1 cellular context compared by ENCODE assay signal in the genomic region with DNA sequence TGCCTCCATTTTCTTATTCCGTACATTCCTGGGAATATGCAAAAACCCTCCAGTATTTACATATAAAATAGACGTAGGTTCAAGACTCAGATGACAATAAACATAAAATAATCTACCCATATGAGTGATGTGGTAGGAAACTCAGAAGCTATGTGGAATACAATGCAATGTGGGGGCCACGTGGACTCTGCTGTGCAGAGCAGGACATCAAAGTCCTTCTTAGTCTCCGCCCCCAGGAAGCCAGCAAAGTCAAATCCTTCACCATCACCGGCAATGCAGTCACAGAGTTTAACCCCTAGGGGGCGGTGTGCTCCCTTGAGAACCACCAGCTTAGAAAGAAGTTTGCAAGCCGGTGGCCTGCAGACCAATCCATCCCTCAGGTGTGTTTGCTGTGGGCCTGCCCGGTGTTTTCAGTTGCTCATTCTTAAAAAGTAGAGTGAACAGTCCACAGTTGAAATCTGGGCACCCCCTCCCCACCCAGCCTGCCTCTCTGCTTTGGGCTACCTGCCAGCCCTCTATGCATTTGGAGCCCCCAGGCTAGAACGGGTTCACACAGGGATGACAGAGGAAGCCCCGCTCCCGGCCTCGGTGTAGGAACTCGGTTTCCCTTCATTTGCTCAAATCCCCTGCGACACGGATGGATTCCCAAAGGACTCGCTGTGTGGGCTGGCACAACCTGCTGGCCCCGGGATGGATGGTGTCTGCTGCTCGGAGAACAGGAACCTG.
TF ChIP-seq lines count a peak whose summit lies in the region.

No MANE protein-coding gene starts in this region.

TF ChIP-seq in HepG2, 621 proteins besides CTCF, POLR2A, EP300 and RAD21 (continued from another document and continues in another):
- 0 out of 2 replicates have a peak, but pooled peaks have one; percentile 67 for TF ChIP-seq ZNF264 (CRISPR knock-in tag; IDR thresholded peaks at IDR 0.05)
- TF ChIP-seq ZNF333 (CRISPR knock-in tag; IDR thresholded peaks at IDR 0.05; ENCODE audit: borderline replicate concordance): no peak
- peak; percentile 98 for TF ChIP-seq DMAP1 (CRISPR knock-in tag; IDR thresholded peaks at IDR 0.05)
- no peak for TF ChIP-seq TBP (CRISPR knock-in tag; IDR thresholded peaks at IDR 0.05)
- TF ChIP-seq MYNN (CRISPR knock-in tag; IDR thresholded peaks at IDR 0.05; ENCODE audit: low read depth): peak; percentile 50; the same call in 1 of the 2 replicates
- TF ChIP-seq KLF9 (CRISPR knock-in tag; IDR thresholded peaks at IDR 0.05; ENCODE audit: low read depth): peak; percentile 89; the same call in 1 of the 2 replicates
- TF ChIP-seq ZNF251 (CRISPR knock-in tag; IDR thresholded peaks at IDR 0.05): no peak
- TF ChIP-seq NAIF1 (CRISPR knock-in tag; IDR thresholded peaks at IDR 0.05; ENCODE audit: borderline replicate concordance): 0 out of 2 replicates have a peak, but pooled peaks have one; percentile 64
- no peak for TF ChIP-seq ZNF839 (CRISPR knock-in tag; IDR thresholded peaks at IDR 0.05; ENCODE audit: borderline replicate concordance)
- peak; percentile 11; the same call in 1 of the 2 replicates for TF ChIP-seq ARNT2 (CRISPR knock-in tag; IDR thresholded peaks at IDR 0.05; ENCODE audit: low read depth)
- peak; percentile 59; the same call in 1 of the 2 replicates for TF ChIP-seq ZNF230 (CRISPR knock-in tag; IDR thresholded peaks at IDR 0.05)
- TF ChIP-seq ZBTB7B (CRISPR knock-in tag; IDR thresholded peaks at IDR 0.05): peak; percentile 77
- peak; percentile 78; the same call in 1 of the 2 replicates for TF ChIP-seq CHD4 (IDR thresholded peaks at IDR 0.05; ENCODE audit: borderline replicate concordance, low read length)
- no peak for TF ChIP-seq SRSF9 (IDR thresholded peaks at IDR 0.05; ENCODE audit: borderline replicate concordance, insufficient read depth, low read depth, low read length, poor library complexity, severe bottlenecking)
- TF ChIP-seq, protein P1, sequence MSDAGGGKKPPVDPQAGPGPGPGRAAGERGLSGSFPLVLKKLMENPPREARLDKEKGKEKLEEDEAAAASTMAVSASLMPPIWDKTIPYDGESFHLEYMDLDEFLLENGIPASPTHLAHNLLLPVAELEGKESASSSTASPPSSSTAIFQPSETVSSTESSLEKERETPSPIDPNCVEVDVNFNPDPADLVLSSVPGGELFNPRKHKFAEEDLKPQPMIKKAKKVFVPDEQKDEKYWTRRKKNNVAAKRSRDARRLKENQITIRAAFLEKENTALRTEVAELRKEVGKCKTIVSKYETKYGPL (CRISPR knock-in tag; IDR thresholded peaks at IDR 0.05): 0 out of 2 replicates have a peak, but pooled peaks have one; percentile 47
- TF ChIP-seq, protein P2, sequence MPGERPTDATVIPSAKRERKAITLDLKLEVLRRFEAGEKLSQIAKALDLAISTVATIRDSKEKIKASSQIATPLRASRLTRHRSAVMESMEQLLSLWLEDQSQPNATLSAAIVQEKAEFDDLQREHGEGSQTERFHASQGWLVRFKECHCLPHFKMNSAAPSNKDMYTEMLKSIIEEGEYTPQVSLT (CRISPR knock-in tag; IDR thresholded peaks at IDR 0.05; ENCODE audit: borderline replicate concordance, low read depth): no peak
- TF ChIP-seq ZNF33A (CRISPR knock-in tag; IDR thresholded peaks at IDR 0.05; ENCODE audit: borderline replicate concordance): no peak
- TF ChIP-seq, protein P3, sequence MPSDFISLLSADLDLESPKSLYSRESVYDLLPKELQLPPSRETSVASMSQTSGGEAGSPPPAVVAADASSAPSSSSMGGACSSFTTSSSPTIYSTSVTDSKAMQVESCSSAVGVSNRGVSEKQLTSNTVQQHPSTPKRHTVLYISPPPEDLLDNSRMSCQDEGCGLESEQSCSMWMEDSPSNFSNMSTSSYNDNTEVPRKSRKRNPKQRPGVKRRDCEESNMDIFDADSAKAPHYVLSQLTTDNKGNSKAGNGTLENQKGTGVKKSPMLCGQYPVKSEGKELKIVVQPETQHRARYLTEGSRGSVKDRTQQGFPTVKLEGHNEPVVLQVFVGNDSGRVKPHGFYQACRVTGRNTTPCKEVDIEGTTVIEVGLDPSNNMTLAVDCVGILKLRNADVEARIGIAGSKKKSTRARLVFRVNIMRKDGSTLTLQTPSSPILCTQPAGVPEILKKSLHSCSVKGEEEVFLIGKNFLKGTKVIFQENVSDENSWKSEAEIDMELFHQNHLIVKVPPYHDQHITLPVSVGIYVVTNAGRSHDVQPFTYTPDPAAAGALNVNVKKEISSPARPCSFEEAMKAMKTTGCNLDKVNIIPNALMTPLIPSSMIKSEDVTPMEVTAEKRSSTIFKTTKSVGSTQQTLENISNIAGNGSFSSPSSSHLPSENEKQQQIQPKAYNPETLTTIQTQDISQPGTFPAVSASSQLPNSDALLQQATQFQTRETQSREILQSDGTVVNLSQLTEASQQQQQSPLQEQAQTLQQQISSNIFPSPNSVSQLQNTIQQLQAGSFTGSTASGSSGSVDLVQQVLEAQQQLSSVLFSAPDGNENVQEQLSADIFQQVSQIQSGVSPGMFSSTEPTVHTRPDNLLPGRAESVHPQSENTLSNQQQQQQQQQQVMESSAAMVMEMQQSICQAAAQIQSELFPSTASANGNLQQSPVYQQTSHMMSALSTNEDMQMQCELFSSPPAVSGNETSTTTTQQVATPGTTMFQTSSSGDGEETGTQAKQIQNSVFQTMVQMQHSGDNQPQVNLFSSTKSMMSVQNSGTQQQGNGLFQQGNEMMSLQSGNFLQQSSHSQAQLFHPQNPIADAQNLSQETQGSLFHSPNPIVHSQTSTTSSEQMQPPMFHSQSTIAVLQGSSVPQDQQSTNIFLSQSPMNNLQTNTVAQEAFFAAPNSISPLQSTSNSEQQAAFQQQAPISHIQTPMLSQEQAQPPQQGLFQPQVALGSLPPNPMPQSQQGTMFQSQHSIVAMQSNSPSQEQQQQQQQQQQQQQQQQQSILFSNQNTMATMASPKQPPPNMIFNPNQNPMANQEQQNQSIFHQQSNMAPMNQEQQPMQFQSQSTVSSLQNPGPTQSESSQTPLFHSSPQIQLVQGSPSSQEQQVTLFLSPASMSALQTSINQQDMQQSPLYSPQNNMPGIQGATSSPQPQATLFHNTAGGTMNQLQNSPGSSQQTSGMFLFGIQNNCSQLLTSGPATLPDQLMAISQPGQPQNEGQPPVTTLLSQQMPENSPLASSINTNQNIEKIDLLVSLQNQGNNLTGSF (CRISPR knock-in tag; IDR thresholded peaks at IDR 0.05): no peak
- peak; percentile 47; the same call in 1 of the 2 replicates for TF ChIP-seq ZNF598 (CRISPR knock-in tag; IDR thresholded peaks at IDR 0.05; ENCODE audit: borderline replicate concordance)
- TF ChIP-seq ZNF101 (CRISPR knock-in tag; IDR thresholded peaks at IDR 0.05; ENCODE audit: borderline replicate concordance, low read depth): no peak
- peak; percentile 56; the same call in 1 of the 2 replicates for TF ChIP-seq SP140L (CRISPR knock-in tag; IDR thresholded peaks at IDR 0.05; ENCODE audit: borderline replicate concordance)
- TF ChIP-seq, protein P4, sequence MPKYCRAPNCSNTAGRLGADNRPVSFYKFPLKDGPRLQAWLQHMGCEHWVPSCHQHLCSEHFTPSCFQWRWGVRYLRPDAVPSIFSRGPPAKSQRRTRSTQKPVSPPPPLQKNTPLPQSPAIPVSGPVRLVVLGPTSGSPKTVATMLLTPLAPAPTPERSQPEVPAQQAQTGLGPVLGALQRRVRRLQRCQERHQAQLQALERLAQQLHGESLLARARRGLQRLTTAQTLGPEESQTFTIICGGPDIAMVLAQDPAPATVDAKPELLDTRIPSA (CRISPR knock-in tag; IDR thresholded peaks at IDR 0.05; ENCODE audit: borderline replicate concordance): no peak
- TF ChIP-seq, protein P5, sequence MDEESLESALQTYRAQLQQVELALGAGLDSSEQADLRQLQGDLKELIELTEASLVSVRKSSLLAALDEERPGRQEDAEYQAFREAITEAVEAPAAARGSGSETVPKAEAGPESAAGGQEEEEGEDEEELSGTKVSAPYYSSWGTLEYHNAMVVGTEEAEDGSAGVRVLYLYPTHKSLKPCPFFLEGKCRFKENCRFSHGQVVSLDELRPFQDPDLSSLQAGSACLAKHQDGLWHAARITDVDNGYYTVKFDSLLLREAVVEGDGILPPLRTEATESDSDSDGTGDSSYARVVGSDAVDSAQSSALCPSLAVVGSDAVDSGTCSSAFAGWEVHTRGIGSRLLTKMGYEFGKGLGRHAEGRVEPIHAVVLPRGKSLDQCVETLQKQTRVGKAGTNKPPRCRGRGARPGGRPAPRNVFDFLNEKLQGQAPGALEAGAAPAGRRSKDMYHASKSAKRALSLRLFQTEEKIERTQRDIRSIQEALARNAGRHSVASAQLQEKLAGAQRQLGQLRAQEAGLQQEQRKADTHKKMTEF (CRISPR knock-in tag; IDR thresholded peaks at IDR 0.05): peak; percentile 86; the same call in 1 of the 2 replicates
- TF ChIP-seq, protein P6, sequence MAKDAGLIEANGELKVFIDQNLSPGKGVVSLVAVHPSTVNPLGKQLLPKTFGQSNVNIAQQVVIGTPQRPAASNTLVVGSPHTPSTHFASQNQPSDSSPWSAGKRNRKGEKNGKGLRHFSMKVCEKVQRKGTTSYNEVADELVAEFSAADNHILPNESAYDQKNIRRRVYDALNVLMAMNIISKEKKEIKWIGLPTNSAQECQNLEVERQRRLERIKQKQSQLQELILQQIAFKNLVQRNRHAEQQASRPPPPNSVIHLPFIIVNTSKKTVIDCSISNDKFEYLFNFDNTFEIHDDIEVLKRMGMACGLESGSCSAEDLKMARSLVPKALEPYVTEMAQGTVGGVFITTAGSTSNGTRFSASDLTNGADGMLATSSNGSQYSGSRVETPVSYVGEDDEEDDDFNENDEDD (CRISPR knock-in tag; IDR thresholded peaks at IDR 0.05; ENCODE audit: borderline replicate concordance): peak; percentile 89; the same call in 1 of the 2 replicates
- peak; percentile 27; the same call in 1 of the 2 replicates for TF ChIP-seq ZFX (CRISPR knock-in tag; IDR thresholded peaks at IDR 0.05; ENCODE audit: low read depth)
- TF ChIP-seq NBN (conservative IDR thresholded peaks at IDR 0.05): no peak
- TF ChIP-seq, protein P7, sequence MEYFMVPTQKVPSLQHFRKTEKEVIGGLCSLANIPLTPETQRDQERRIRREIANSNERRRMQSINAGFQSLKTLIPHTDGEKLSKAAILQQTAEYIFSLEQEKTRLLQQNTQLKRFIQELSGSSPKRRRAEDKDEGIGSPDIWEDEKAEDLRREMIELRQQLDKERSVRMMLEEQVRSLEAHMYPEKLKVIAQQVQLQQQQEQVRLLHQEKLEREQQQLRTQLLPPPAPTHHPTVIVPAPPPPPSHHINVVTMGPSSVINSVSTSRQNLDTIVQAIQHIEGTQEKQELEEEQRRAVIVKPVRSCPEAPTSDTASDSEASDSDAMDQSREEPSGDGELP (IDR thresholded peaks at IDR 0.05; ENCODE audit: borderline replicate concordance, low read depth): 0 out of 2 replicates have a peak, but pooled peaks have one; percentile 33
- TF ChIP-seq FOXO1 (CRISPR knock-in tag; IDR thresholded peaks at IDR 0.05): 0 out of 2 replicates have a peak, but pooled peaks have one; percentile 53
- peak; percentile 92 for TF ChIP-seq YEATS4 (CRISPR knock-in tag; IDR thresholded peaks at IDR 0.05; ENCODE audit: borderline replicate concordance)
- TF ChIP-seq, protein P8, sequence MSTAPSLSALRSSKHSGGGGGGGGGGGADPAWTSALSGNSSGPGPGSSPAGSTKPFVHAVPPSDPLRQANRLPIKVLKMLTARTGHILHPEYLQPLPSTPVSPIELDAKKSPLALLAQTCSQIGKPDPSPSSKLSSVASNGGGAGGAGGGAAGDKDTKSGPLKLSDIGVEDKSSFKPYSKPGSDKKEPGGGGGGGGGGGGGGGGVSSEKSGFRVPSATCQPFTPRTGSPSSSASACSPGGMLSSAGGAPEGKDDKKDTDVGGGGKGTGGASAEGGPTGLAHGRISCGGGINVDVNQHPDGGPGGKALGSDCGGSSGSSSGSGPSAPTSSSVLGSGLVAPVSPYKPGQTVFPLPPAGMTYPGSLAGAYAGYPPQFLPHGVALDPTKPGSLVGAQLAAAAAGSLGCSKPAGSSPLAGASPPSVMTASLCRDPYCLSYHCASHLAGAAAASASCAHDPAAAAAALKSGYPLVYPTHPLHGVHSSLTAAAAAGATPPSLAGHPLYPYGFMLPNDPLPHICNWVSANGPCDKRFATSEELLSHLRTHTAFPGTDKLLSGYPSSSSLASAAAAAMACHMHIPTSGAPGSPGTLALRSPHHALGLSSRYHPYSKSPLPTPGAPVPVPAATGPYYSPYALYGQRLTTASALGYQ (CRISPR knock-in tag; IDR thresholded peaks at IDR 0.05): no peak
- peak; percentile 37; the same call in 1 of the 2 replicates for TF ChIP-seq KDM5B (CRISPR knock-in tag; IDR thresholded peaks at IDR 0.05; ENCODE audit: borderline replicate concordance)
- TF ChIP-seq NONO (IDR thresholded peaks at IDR 0.05): no peak
- TF ChIP-seq NONO (CRISPR knock-in tag; conservative IDR thresholded peaks at IDR 0.05): no peak; the same call in 1 of the 2 replicates
- peak; percentile 54 for TF ChIP-seq KMT2B (CRISPR knock-in tag; IDR thresholded peaks at IDR 0.05)
- no peak for TF ChIP-seq NCOA1 (CRISPR knock-in tag; IDR thresholded peaks at IDR 0.05)
- peak; percentile 77; the same call in 1 of the 2 replicates for TF ChIP-seq REPIN1 (CRISPR knock-in tag; IDR thresholded peaks at IDR 0.05; ENCODE audit: borderline replicate concordance, low read depth)
- no peak for TF ChIP-seq GATA4 (IDR thresholded peaks at IDR 0.05; ENCODE audit: borderline replicate concordance, low read depth)
- peak; percentile 40; the same call in 1 of the 2 replicates for TF ChIP-seq POGZ (CRISPR knock-in tag; IDR thresholded peaks at IDR 0.05)
- TF ChIP-seq ZNF317 (CRISPR knock-in tag; IDR thresholded peaks at IDR 0.05): peak; percentile 68
- peak; percentile 93 for TF ChIP-seq STAG1 (CRISPR knock-in tag; IDR thresholded peaks at IDR 0.05)
- no peak for TF ChIP-seq RARG (CRISPR knock-in tag; IDR thresholded peaks at IDR 0.05; ENCODE audit: low read depth)
- TF ChIP-seq, protein P9, sequence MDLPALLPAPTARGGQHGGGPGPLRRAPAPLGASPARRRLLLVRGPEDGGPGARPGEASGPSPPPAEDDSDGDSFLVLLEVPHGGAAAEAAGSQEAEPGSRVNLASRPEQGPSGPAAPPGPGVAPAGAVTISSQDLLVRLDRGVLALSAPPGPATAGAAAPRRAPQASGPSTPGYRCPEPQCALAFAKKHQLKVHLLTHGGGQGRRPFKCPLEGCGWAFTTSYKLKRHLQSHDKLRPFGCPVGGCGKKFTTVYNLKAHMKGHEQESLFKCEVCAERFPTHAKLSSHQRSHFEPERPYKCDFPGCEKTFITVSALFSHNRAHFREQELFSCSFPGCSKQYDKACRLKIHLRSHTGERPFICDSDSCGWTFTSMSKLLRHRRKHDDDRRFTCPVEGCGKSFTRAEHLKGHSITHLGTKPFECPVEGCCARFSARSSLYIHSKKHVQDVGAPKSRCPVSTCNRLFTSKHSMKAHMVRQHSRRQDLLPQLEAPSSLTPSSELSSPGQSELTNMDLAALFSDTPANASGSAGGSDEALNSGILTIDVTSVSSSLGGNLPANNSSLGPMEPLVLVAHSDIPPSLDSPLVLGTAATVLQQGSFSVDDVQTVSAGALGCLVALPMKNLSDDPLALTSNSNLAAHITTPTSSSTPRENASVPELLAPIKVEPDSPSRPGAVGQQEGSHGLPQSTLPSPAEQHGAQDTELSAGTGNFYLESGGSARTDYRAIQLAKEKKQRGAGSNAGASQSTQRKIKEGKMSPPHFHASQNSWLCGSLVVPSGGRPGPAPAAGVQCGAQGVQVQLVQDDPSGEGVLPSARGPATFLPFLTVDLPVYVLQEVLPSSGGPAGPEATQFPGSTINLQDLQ (CRISPR knock-in tag; IDR thresholded peaks at IDR 0.05): no peak
- peak; percentile 45; the same call in 1 of the 2 replicates for TF ChIP-seq ZNF850 (CRISPR knock-in tag; conservative IDR thresholded peaks at IDR 0.05)
- TF ChIP-seq TGIF2 (CRISPR knock-in tag; IDR thresholded peaks at IDR 0.05): peak; percentile 79
